ENCODE assay signal across 24 cellular contexts in genomic region chr16:76204249-76204648, GRCh38.
DNase-seq lines count a peak whose midpoint lies in the region; ATAC-seq and TF ChIP-seq lines count a peak whose summit lies in the region.
"Had no signal": no experiment of that assay in that cellular context is flagged by ENCODE, and none has a peak within 500 bp of the region (broad histone marks: within the 10 kb centered on the region; RNA-seq: fewer than 3 reads in every experiment).

No MANE protein-coding gene starts in this region.

- TF ChIP-seq CTCF in GM12865 (IDR thresholded peaks at IDR 0.05; ENCODE audit: insufficient read depth, low read depth, low read length, missing control alignments) = no peak

- intact Hi-C loops in left cardiac atrium (cut with DNase I) = no loop called here

- DNase-seq in GM12865 (ENCODE audit: low read depth) = peak; percentile 32
- DNase-seq in AML-193 (lab: John Stamatoyannopoulos, UW) = no peak
- no peak for DNase-seq in left cardiac atrium
- DNase-seq: 8988T; Calu3; CD8-positive, alpha-beta memory T cell; DMS153; GOT3; HCEC 1CT; IMR-90; NCI-H1105; NCI-H146; NCI-H2029 treated with DMSO at 0.1 percent for 48 hours; NCI-H2171; NCI-H345; NCI-H524 treated with DMSO at 0.1 percent for 48 hours; NCI-H82; T-helper 9 cell had no signal

- no peak overlapping the region for H3K4me3 ChIP-seq in GM12865 (ENCODE audit: low read depth, low read length)
- H3K4me3 ChIP-seq: SJSA1 had no signal

- ATAC-seq in GM18520 (IDR thresholded peaks at IDR 0.05; ENCODE audit: unreplicated experiment) (peak; percentile 59), HG02798 (IDR thresholded peaks at IDR 0.05; ENCODE audit: poor library complexity, unreplicated experiment) (peak; percentile 56), HG03521 (IDR thresholded peaks at IDR 0.05; ENCODE audit: unreplicated experiment) (peak; percentile 53), GM21576 (IDR thresholded peaks at IDR 0.05; ENCODE audit: unreplicated experiment) (no peak), left cardiac atrium (no peak)
- ATAC-seq: Right ventricle myocardium inferior had no signal

Comparison
In these comparisons a context has a peak if more than half of its experiments do, and no peak if none do; other contexts are left out.
1. ATAC-seq: peak in GM18520 (single experiment), HG02798 (single experiment) and HG03521 (single experiment); none in GM21576 (single experiment) and left cardiac atrium (0 of 2).